ENCODE assay signal across 25 cellular contexts in genomic region chr13:60318186-60318585, GRCh38.
"Had no signal": no experiment of that assay in that cellular context is flagged by ENCODE, and none has a peak within 500 bp of the region (broad histone marks: within the 10 kb centered on the region; RNA-seq: fewer than 3 reads in every experiment).

No MANE protein-coding gene starts in this region.

- H3K27ac ChIP-seq: brain microvascular endothelial cell, cardiac muscle cell, KMS-11, WERI-Rb-1 had no signal

- H3K4me3 ChIP-seq: cardiac muscle cell had no signal

- H3K9ac ChIP-seq: KMS-11 had no signal

- DNase-seq: activated CD4-positive, alpha-beta memory T cell treated with anti-CD3 and anti-CD28 coated beads, Interleukin-2, amount 10 ng/mL, durations not matched to agents 7 days and 5 days; activated CD4-positive, alpha-beta T cell treated with anti-CD3 and anti-CD28 coated beads for 36 hours; activated CD4-positive, alpha-beta T cell treated with anti-CD3 and anti-CD28 coated beads, Interleukin-2, amount 50 U/mL, for 1 hour; activated gamma-delta T cell; activated naive CD4-positive, alpha-beta T cell treated with anti-CD3 and anti-CD28 coated beads for 36 hours; activated T-cell treated with anti-CD3 and anti-CD28 coated beads for 4 hours; activated T-cell treated with anti-CD3 and anti-CD28 coated beads, Interleukin-2, amount 50 U/mL, for 48 hours; brain microvascular endothelial cell; MM.1S; NCI-H1048; NCI-H1417 treated with DMSO at 0.1 percent for 48 hours; NCI-H1694; NCI-H2029; NCI-H446; NCI-H524; NCI-H82; PC-3; SHP77 treated with DMSO at 0.1 percent for 48 hours; T-cell; T-helper 2 cell; T1000; WERI-Rb-1 had no signal

- H3K36me3 ChIP-seq: brain microvascular endothelial cell, cardiac muscle cell, WERI-Rb-1 had no signal

- H3K4me2 ChIP-seq: KMS-11 had no signal

- H3K27me3 ChIP-seq: brain microvascular endothelial cell, cardiac muscle cell had no signal

- ATAC-seq: activated CD4-positive, alpha-beta T cell treated with anti-CD3 and anti-CD28 coated beads for 36 hours; activated T-helper 17 cell treated with anti-CD3 and anti-CD28 coated beads, Interleukin-2, amount 50 U/mL, for 72 hours; PC-3; T-cell had no signal
